14 cellular contexts compared by ENCODE assay signal in genomic region chr12:107436376-107436775, GRCh38.
DNase-seq lines count a peak whose midpoint lies in the region; ATAC-seq and TF ChIP-seq lines count a peak whose summit lies in the region.
"Had no signal": no experiment of that assay in that cellular context is flagged by ENCODE, and none has a peak within 500 bp of the region (broad histone marks: within the 10 kb centered on the region; RNA-seq: fewer than 3 reads in every experiment).

No MANE protein-coding gene starts in this region.

- DNase-seq in A172 (ENCODE audit: low spot score) (peak; percentile 60), HK-2 (ENCODE audit: unreplicated experiment) (peak; percentile 7), astrocyte of the spinal cord (ENCODE audit: low read depth, low spot score) (peak; percentile 57), iPS DF 19.7 (ENCODE audit: low read depth, low spot score) (peak; percentile 82), Right ventricle myocardium inferior (ENCODE audit: missing footprints) (no peak)
- no peak for DNase-seq in naive thymus-derived CD8-positive, alpha-beta T cell
- DNase-seq: DMS79; left colon; NCI-H345; nucleus accumbens; stimulated activated CD8-positive, alpha-beta memory T cell treated with anti-CD3 and anti-CD28 coated beads, Interleukin-4, amount 100 ng/mL, for 48 hours; upper lobe of right lung had no signal

- intact Hi-C loops in Right ventricle myocardium inferior (cut with DNase I), result no loop called here

- no peaks in the 10 kb centered on the region for H3K27me3 Mint-ChIP-seq in naive thymus-derived CD8-positive, alpha-beta T cell

- H3K9me3 Mint-ChIP-seq in naive thymus-derived CD8-positive, alpha-beta T cell, result no peaks in the 10 kb centered on the region

- in situ Hi-C loops in astrocyte of the spinal cord (cut with HindIII; ENCODE audit: low sequenced_read_pairs), result no loop called here

- H3K27ac Mint-ChIP-seq in naive thymus-derived CD8-positive, alpha-beta T cell, result no peak overlapping the region

- ATAC-seq in HG02763 (IDR thresholded peaks at IDR 0.05; ENCODE audit: unreplicated experiment) (no peak), GM19397 (IDR thresholded peaks at IDR 0.05; ENCODE audit: unreplicated experiment) (no peak), Right ventricle myocardium inferior (no peak)
- no peak for ATAC-seq in naive thymus-derived CD8-positive, alpha-beta T cell
- ATAC-seq: left colon, upper lobe of right lung had no signal

- H3K36me3 Mint-ChIP-seq in naive thymus-derived CD8-positive, alpha-beta T cell, result peaks cover 0 to 9% (median 2%) of the 10 kb centered on the region in 3 donors

- no peak overlapping the region for H3K4me3 Mint-ChIP-seq in naive thymus-derived CD8-positive, alpha-beta T cell

- POLR2A ChIA-PET in naive thymus-derived CD8-positive, alpha-beta T cell (lab: Charles Lee), result no interaction called here

- H3K4me3 ChIP-seq in astrocyte of the spinal cord (ENCODE audit: low read depth, low read length), result no peak overlapping the region
- H3K4me3 ChIP-seq: upper lobe of right lung had no signal

- H3K4me1 Mint-ChIP-seq in naive thymus-derived CD8-positive, alpha-beta T cell, result peaks cover 22 to 51% (median 37%) of the 10 kb centered on the region in 4 donors

- no peak for TF ChIP-seq CTCF in astrocyte of the spinal cord (IDR thresholded peaks at IDR 0.05; ENCODE audit: low read depth, low read length)

Comparison
In these comparisons a context has a peak if more than half of its experiments do, and no peak if none do; other contexts are left out.
1. DNase-seq: peak in A172 (single experiment), HK-2 (single experiment), astrocyte of the spinal cord (single experiment) and iPS DF 19.7 (single experiment); none in naive thymus-derived CD8-positive, alpha-beta T cell (0 of 10) and Right ventricle myocardium inferior (single experiment).